Comparison of ENCODE assay signal across 22 cellular contexts in genomic region chr7:91045626-91046025, GRCh38.
DNase-seq lines count a peak whose midpoint lies in the region; ATAC-seq, FAIRE-seq and TF ChIP-seq lines count a peak whose summit lies in the region.
"Had no signal": no experiment of that assay in that cellular context is flagged by ENCODE, and none has a peak within 500 bp of the region (broad histone marks: within the 10 kb centered on the region; RNA-seq: fewer than 3 reads in every experiment).

No MANE protein-coding gene starts in this region.

- peak overlapping the region; percentile 31 for H3K27ac ChIP-seq in lower lobe of right lung
- peak overlapping the region; percentile 25 to 78 (median 64) for H3K27ac ChIP-seq in thyroid gland
- no peak overlapping the region for H3K27ac ChIP-seq in pancreas
- H3K27ac ChIP-seq in RWPE1 = no peak overlapping the region
- H3K27ac ChIP-seq: HL-60, SJSA1 had no signal

- peak; percentile 44 to 45 for ATAC-seq in lower lobe of right lung
- no peak for ATAC-seq in HG03280 (IDR thresholded peaks at IDR 0.05; ENCODE audit: unreplicated experiment)
- ATAC-seq in pancreas = no peak

- no peak overlapping the region for H3K4me3 ChIP-seq in lower lobe of right lung
- H3K4me3 ChIP-seq in thyroid gland (replicated peaks in 1 of 3) = no peak overlapping the region
- no peak overlapping the region for H3K4me3 ChIP-seq in pancreas
- H3K4me3 ChIP-seq: SJSA1 had no signal

- H3K36me3 Mint-ChIP-seq in chondrocyte (ENCODE audit: low read depth) = peaks cover 4% of the 10 kb centered on the region

- CTCF ChIA-PET in RWPE1 (lab: Yijun Ruan, JAX) = interaction anchor here (0.7 to 0.8 kb wide), 2 partner anchors 11 to 37 kb away, joined by 3 to 6 read pairs; no protein-coding TSS in a partner anchor

- TF ChIP-seq POLR2A in thyroid gland (IDR thresholded peaks at IDR 0.05) = no peak

- H3K4me3 Mint-ChIP-seq in chondrocyte (ENCODE audit: unreplicated experiment) = no peak overlapping the region
- H3K4me3 Mint-ChIP-seq: CD4-positive, alpha-beta T cell; H9; IgD-negative memory B cell had no signal

- no peak for TF ChIP-seq CTCF in chondrocyte (IDR thresholded peaks at IDR 0.05)
- no peak for TF ChIP-seq CTCF in lower lobe of right lung (IDR thresholded peaks at IDR 0.05)
- TF ChIP-seq CTCF in thyroid gland (IDR thresholded peaks at IDR 0.05) = no peak
- no peak for TF ChIP-seq CTCF in pancreas (IDR thresholded peaks at IDR 0.05)
- TF ChIP-seq CTCF in RWPE1 (conservative IDR thresholded peaks at IDR 0.05; ENCODE audit: low read depth) = no peak

- peak overlapping the region; percentile 43 for H3K27ac Mint-ChIP-seq in chondrocyte (ENCODE audit: unreplicated experiment)
- H3K27ac Mint-ChIP-seq: CD4-positive, alpha-beta T cell; H9 had no signal

- H3K9me3 ChIP-seq in lower lobe of right lung (no peaks in the 10 kb centered on the region), thyroid gland (no peaks in the 10 kb centered on the region), pancreas (no peaks in the 10 kb centered on the region)
- H3K9me3 ChIP-seq: BE2C, SJSA1 had no signal

- POLR2A ChIA-PET in RWPE1 (lab: Yijun Ruan, JAX; ENCODE audit: low non-redundant PET) = no interaction called here

- no peak for FAIRE-seq in pancreas (lab: Jason Lieb, UNC)
- FAIRE-seq: HTR-8/SVneo had no signal

- H3K36me3 ChIP-seq in lower lobe of right lung (no peaks in the 10 kb centered on the region), thyroid gland (no peaks in the 10 kb centered on the region), pancreas (no peaks in the 10 kb centered on the region)
- H3K36me3 ChIP-seq: BE2C, SJSA1 had no signal

- H3K9me3 Mint-ChIP-seq in chondrocyte (ENCODE audit: low read depth) = no peaks in the 10 kb centered on the region
- H3K9me3 Mint-ChIP-seq: CD4-positive, alpha-beta T cell; H9; IgD-negative memory B cell had no signal

- H3K27me3 ChIP-seq in lower lobe of right lung (ENCODE audit: low read depth) (no peaks in the 10 kb centered on the region), thyroid gland (no peaks in the 10 kb centered on the region), pancreas (no peaks in the 10 kb centered on the region)
- H3K27me3 ChIP-seq: BE2C, SJSA1 had no signal

- H3K4me1 Mint-ChIP-seq in chondrocyte (ENCODE audit: low read depth) = peaks cover 55% of the 10 kb centered on the region

- DNase-seq in chondrocyte (ENCODE audit: low spot score) (no peak), fibroblast of peridontal ligament (ENCODE audit: extremely low read depth) (peak; percentile 26), lower lobe of right lung (no peak), thyroid gland (no peak), pancreas (no peak), RWPE1 (ENCODE audit: low spot score) (no peak), NCI-H526 treated with DMSO at 0.1 percent for 48 hours (lab: John Stamatoyannopoulos, UW) (no peak)
- DNase-seq: BE2C; Calu3; CD4-positive, alpha-beta T cell; H9; NCI-H1105; NCI-H1694; NCI-H2107; NCI-H2227 treated with DMSO at 0.1 percent for 48 hours; NCI-H524 treated with DMSO at 0.1 percent for 48 hours; NK-92 treated with Interleukin-12 subunit alpha and Interleukin-12 subunit beta, amount 100 ng/mL, for 24 hours had no signal

- H3K27me3 Mint-ChIP-seq in chondrocyte (ENCODE audit: low read depth) = no peaks in the 10 kb centered on the region
- H3K27me3 Mint-ChIP-seq: IgD-negative memory B cell had no signal

- intact Hi-C loops in lower lobe of right lung (cut with DNase I) (no loop called here), thyroid gland (cut with DNase I) (no loop called here), pancreas (cut with DNase I) (loop anchor here in 1 of 3 donors (10.0 kb wide), 1 partner anchor 581 kb away; the partner anchor contains the start of gene PTTG1IP2)

- WGBS in thyroid gland, 2 donors = 41 to 60% methylated on average over 1 of the region's 1 CpG
- WGBS in pancreas, 2 donors = 81 to 85% methylated on average over 1 of the region's 1 CpG

- H3K4me1 ChIP-seq in lower lobe of right lung (peaks cover 7% of the 10 kb centered on the region), thyroid gland (peaks cover 51 to 61% of the 10 kb centered on the region in 2 donors), pancreas (no peaks in the 10 kb centered on the region)
- H3K4me1 ChIP-seq: BE2C had no signal

Comparison
In these comparisons a context has a peak if more than half of its experiments do, and no peak if none do; other contexts are left out.
1. ATAC-seq: peak in lower lobe of right lung (2 of 2); none in HG03280 (single experiment) and pancreas (0 of 4).
2. H3K27ac ChIP-seq: peak in lower lobe of right lung (single experiment) and thyroid gland (3 of 3); none in pancreas (0 of 4) and RWPE1 (single experiment).